ENCODE assay signal across 1 cellular context in genomic region chr12:12725086-12725955, GRCh38.
TF ChIP-seq lines count a peak whose summit lies in the region.

No MANE protein-coding gene starts in this region.

TF ChIP-seq in HepG2, 621 proteins besides CTCF, POLR2A, EP300 and RAD21 (continued from another document and continues in another):
- TF ChIP-seq, protein P1, sequence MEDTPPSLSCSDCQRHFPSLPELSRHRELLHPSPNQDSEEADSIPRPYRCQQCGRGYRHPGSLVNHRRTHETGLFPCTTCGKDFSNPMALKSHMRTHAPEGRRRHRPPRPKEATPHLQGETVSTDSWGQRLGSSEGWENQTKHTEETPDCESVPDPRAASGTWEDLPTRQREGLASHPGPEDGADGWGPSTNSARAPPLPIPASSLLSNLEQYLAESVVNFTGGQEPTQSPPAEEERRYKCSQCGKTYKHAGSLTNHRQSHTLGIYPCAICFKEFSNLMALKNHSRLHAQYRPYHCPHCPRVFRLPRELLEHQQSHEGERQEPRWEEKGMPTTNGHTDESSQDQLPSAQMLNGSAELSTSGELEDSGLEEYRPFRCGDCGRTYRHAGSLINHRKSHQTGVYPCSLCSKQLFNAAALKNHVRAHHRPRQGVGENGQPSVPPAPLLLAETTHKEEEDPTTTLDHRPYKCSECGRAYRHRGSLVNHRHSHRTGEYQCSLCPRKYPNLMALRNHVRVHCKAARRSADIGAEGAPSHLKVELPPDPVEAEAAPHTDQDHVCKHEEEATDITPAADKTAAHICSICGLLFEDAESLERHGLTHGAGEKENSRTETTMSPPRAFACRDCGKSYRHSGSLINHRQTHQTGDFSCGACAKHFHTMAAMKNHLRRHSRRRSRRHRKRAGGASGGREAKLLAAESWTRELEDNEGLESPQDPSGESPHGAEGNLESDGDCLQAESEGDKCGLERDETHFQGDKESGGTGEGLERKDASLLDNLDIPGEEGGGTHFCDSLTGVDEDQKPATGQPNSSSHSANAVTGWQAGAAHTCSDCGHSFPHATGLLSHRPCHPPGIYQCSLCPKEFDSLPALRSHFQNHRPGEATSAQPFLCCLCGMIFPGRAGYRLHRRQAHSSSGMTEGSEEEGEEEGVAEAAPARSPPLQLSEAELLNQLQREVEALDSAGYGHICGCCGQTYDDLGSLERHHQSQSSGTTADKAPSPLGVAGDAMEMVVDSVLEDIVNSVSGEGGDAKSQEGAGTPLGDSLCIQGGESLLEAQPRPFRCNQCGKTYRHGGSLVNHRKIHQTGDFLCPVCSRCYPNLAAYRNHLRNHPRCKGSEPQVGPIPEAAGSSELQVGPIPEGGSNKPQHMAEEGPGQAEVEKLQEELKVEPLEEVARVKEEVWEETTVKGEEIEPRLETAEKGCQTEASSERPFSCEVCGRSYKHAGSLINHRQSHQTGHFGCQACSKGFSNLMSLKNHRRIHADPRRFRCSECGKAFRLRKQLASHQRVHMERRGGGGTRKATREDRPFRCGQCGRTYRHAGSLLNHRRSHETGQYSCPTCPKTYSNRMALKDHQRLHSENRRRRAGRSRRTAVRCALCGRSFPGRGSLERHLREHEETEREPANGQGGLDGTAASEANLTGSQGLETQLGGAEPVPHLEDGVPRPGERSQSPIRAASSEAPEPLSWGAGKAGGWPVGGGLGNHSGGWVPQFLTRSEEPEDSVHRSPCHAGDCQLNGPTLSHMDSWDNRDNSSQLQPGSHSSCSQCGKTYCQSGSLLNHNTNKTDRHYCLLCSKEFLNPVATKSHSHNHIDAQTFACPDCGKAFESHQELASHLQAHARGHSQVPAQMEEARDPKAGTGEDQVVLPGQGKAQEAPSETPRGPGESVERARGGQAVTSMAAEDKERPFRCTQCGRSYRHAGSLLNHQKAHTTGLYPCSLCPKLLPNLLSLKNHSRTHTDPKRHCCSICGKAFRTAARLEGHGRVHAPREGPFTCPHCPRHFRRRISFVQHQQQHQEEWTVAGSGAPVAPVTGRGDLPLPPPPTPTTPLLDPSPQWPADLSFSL (CRISPR knock-in tag; IDR thresholded peaks at IDR 0.05) = peak; percentile 89
- TF ChIP-seq, protein P2, sequence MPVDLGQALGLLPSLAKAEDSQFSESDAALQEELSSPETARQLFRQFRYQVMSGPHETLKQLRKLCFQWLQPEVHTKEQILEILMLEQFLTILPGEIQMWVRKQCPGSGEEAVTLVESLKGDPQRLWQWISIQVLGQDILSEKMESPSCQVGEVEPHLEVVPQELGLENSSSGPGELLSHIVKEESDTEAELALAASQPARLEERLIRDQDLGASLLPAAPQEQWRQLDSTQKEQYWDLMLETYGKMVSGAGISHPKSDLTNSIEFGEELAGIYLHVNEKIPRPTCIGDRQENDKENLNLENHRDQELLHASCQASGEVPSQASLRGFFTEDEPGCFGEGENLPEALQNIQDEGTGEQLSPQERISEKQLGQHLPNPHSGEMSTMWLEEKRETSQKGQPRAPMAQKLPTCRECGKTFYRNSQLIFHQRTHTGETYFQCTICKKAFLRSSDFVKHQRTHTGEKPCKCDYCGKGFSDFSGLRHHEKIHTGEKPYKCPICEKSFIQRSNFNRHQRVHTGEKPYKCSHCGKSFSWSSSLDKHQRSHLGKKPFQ (CRISPR knock-in tag; IDR thresholded peaks at IDR 0.05; ENCODE audit: insufficient replicate concordance) = no peak
- 0 out of 2 replicates have a peak, but pooled peaks have one; percentile 29 for TF ChIP-seq CBFB (CRISPR knock-in tag; IDR thresholded peaks at IDR 0.05)
- 0 out of 2 replicates have a peak, but pooled peaks have one; percentile 65 for TF ChIP-seq ZNF567 (CRISPR knock-in tag; IDR thresholded peaks at IDR 0.05; ENCODE audit: borderline replicate concordance)
- no peak for TF ChIP-seq ZNF260 (CRISPR knock-in tag; IDR thresholded peaks at IDR 0.05; ENCODE audit: borderline replicate concordance, low read depth)
- no peak for TF ChIP-seq ZNF569 (CRISPR knock-in tag; IDR thresholded peaks at IDR 0.05; ENCODE audit: borderline replicate concordance)
- TF ChIP-seq, protein P3, sequence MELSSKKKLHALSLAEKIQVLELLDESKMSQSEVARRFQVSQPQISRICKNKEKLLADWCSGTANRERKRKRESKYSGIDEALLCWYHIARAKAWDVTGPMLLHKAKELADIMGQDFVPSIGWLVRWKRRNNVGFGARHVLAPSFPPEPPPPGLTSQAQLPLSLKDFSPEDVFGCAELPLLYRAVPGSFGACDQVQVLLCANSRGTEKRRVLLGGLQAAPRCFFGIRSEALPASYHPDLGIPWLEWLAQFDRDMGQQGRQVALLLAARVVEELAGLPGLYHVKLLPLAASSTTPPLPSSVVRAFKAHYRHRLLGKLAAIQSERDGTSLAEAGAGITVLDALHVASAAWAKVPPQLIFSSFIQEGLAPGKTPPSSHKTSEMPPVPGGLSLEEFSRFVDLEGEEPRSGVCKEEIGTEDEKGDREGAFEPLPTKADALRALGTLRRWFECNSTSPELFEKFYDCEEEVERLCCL (CRISPR knock-in tag; IDR thresholded peaks at IDR 0.05; ENCODE audit: borderline replicate concordance) = no peak
- TF ChIP-seq NAIF1 (CRISPR knock-in tag; IDR thresholded peaks at IDR 0.05; ENCODE audit: borderline replicate concordance) = no peak
- 0 out of 2 replicates have a peak, but pooled peaks have one; percentile 31 for TF ChIP-seq PREB (CRISPR knock-in tag; IDR thresholded peaks at IDR 0.05)
- TF ChIP-seq, protein P4, sequence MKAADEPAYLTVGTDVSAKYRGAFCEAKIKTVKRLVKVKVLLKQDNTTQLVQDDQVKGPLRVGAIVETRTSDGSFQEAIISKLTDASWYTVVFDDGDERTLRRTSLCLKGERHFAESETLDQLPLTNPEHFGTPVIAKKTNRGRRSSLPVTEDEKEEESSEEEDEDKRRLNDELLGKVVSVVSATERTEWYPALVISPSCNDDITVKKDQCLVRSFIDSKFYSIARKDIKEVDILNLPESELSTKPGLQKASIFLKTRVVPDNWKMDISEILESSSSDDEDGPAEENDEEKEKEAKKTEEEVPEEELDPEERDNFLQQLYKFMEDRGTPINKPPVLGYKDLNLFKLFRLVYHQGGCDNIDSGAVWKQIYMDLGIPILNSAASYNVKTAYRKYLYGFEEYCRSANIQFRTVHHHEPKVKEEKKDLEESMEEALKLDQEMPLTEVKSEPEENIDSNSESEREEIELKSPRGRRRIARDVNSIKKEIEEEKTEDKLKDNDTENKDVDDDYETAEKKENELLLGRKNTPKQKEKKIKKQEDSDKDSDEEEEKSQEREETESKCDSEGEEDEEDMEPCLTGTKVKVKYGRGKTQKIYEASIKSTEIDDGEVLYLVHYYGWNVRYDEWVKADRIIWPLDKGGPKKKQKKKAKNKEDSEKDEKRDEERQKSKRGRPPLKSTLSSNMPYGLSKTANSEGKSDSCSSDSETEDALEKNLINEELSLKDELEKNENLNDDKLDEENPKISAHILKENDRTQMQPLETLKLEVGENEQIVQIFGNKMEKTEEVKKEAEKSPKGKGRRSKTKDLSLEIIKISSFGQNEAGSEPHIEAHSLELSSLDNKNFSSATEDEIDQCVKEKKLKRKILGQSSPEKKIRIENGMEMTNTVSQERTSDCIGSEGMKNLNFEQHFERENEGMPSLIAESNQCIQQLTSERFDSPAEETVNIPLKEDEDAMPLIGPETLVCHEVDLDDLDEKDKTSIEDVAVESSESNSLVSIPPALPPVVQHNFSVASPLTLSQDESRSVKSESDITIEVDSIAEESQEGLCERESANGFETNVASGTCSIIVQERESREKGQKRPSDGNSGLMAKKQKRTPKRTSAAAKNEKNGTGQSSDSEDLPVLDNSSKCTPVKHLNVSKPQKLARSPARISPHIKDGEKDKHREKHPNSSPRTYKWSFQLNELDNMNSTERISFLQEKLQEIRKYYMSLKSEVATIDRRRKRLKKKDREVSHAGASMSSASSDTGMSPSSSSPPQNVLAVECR (CRISPR knock-in tag; IDR thresholded peaks at IDR 0.05; ENCODE audit: borderline replicate concordance) = peak; percentile 56; the same call in 1 of the 2 replicates
- no peak; the same call in 1 of the 2 replicates for TF ChIP-seq SIX4 (CRISPR knock-in tag; IDR thresholded peaks at IDR 0.05)
- no peak for TF ChIP-seq ADNP (CRISPR knock-in tag; IDR thresholded peaks at IDR 0.05)
- no peak for TF ChIP-seq CAMTA2 (CRISPR knock-in tag; IDR thresholded peaks at IDR 0.05; ENCODE audit: borderline replicate concordance)
- TF ChIP-seq SPEN (CRISPR knock-in tag; IDR thresholded peaks at IDR 0.05; ENCODE audit: low read depth) = peak; percentile 37; the same call in 1 of the 2 replicates
- 0 out of 2 replicates have a peak, but pooled peaks have one; percentile 61 for TF ChIP-seq SNAPC4 (CRISPR knock-in tag; IDR thresholded peaks at IDR 0.05)
- TF ChIP-seq REPIN1 (CRISPR knock-in tag; IDR thresholded peaks at IDR 0.05; ENCODE audit: borderline replicate concordance, low read depth) = no peak; the same call in 1 of the 2 replicates
- TF ChIP-seq HDAC1 (CRISPR knock-in tag; IDR thresholded peaks at IDR 0.05) = peak; percentile 63
- peak; percentile 62; the same call in 1 of the 2 replicates for TF ChIP-seq ZGPAT (CRISPR knock-in tag; IDR thresholded peaks at IDR 0.05)
- TF ChIP-seq DNMT3B (CRISPR knock-in tag; conservative IDR thresholded peaks at IDR 0.05) = 0 out of 2 replicates have a peak, but pooled peaks have one; percentile 15
- TF ChIP-seq ZNF879 (CRISPR knock-in tag; IDR thresholded peaks at IDR 0.05) = no peak
- no peak for TF ChIP-seq ZNF3 (CRISPR knock-in tag; IDR thresholded peaks at IDR 0.05)
- TF ChIP-seq ZNF280B (CRISPR knock-in tag; IDR thresholded peaks at IDR 0.05; ENCODE audit: borderline replicate concordance) = 0 out of 2 replicates have a peak, but pooled peaks have one; percentile 82
- TF ChIP-seq ATF7 (IDR thresholded peaks at IDR 0.05) = peak; percentile 54; the same call in 1 of the 2 replicates
- TF ChIP-seq ATF7 (CRISPR knock-in tag; IDR thresholded peaks at IDR 0.05) = no peak
- TF ChIP-seq ZSCAN12 (CRISPR knock-in tag; IDR thresholded peaks at IDR 0.05) = no peak
- TF ChIP-seq NCOA1 (CRISPR knock-in tag; IDR thresholded peaks at IDR 0.05) = 0 out of 2 replicates have a peak, but pooled peaks have one; percentile 49
- peak; percentile 65; the same call in 1 of the 2 replicates for TF ChIP-seq ZMYM4 (CRISPR knock-in tag; IDR thresholded peaks at IDR 0.05)
- no peak for TF ChIP-seq RARG (CRISPR knock-in tag; IDR thresholded peaks at IDR 0.05; ENCODE audit: low read depth)
- peak; percentile 62; the same call in 1 of the 2 replicates for TF ChIP-seq TFAP4 (IDR thresholded peaks at IDR 0.05; ENCODE audit: borderline replicate concordance, low read depth)
